Comparison of ENCODE assay signal across 8 cellular contexts in genomic region chr6:117449549-117450439, GRCh38. TPM values are rescaled to one million over a fixed set of nuclear protein-coding genes. Genes with fewer than 3 reads are reported as not detected.
DNase-seq lines count a peak whose midpoint lies in the region; ATAC-seq and TF ChIP-seq lines count a peak whose summit lies in the region.

No MANE protein-coding gene starts in this region.

- H3K9me3 ChIP-seq in OCI-LY1 (ENCODE audit: low read length), result no peaks in the 10 kb centered on the region

- H3K27me3 Mint-ChIP-seq in osteocyte (ENCODE audit: unreplicated experiment), result no peaks in the 10 kb centered on the region

- H3K9ac ChIP-seq in OCI-LY1 (ENCODE audit: low read length), result no peak overlapping the region

- H3K27me3 ChIP-seq in HL-60 (ENCODE audit: insufficient read depth, poor library complexity, severe bottlenecking) (peaks cover 4% of the 10 kb centered on the region), OCI-LY1 (ENCODE audit: insufficient read depth, low read length) (no peaks in the 10 kb centered on the region)

- no peak for ATAC-seq in HG03439 (IDR thresholded peaks at IDR 0.05; ENCODE audit: unreplicated experiment)

- no peaks in the 10 kb centered on the region for H3K79me2 ChIP-seq in OCI-LY1 (ENCODE audit: insufficient read depth, low read length)

- no peaks in the 10 kb centered on the region for H3K36me3 Mint-ChIP-seq in osteocyte (ENCODE audit: unreplicated experiment)

- no peaks in the 10 kb centered on the region for H3K36me3 ChIP-seq in OCI-LY1 (ENCODE audit: insufficient read depth, low read length)

- H3K4me3 ChIP-seq in HL-60 (replicated peaks; ENCODE audit: insufficient read depth, low read length) (no peak overlapping the region), OCI-LY1 (ENCODE audit: low read depth, low read length, poor library complexity, severe bottlenecking) (no peak overlapping the region)

- H4K20me1 ChIP-seq in OCI-LY1 (ENCODE audit: insufficient read depth, low read length), result no peaks in the 10 kb centered on the region

- no peaks in the 10 kb centered on the region for H3F3A ChIP-seq in OCI-LY1 (ENCODE audit: insufficient read depth, low read length)

- H2AFZ ChIP-seq in OCI-LY1 (ENCODE audit: low read length), result no peak overlapping the region

- no peak overlapping the region for H3K27ac ChIP-seq in HL-60 (replicated peaks)
- no peak overlapping the region for H3K27ac ChIP-seq in OCI-LY1 (ENCODE audit: low read depth, low read length, poor library complexity, severe bottlenecking)

- H3K9me2 ChIP-seq in OCI-LY1 (ENCODE audit: low read depth, low read length), result no peaks in the 10 kb centered on the region

- no peaks in the 10 kb centered on the region for H3K9me3 Mint-ChIP-seq in osteocyte (ENCODE audit: unreplicated experiment)

- no peaks in the 10 kb centered on the region for H3K4me1 ChIP-seq in OCI-LY1 (ENCODE audit: insufficient read depth, low read length, severe bottlenecking)

- TF ChIP-seq CTCF in HL-60 (IDR thresholded peaks at IDR 0.05; ENCODE audit: insufficient read depth, low read length) (peak; percentile 4), OCI-LY1 (IDR thresholded peaks at IDR 0.05; ENCODE audit: low read length) (peak; percentile 80), osteocyte (IDR thresholded peaks at IDR 0.05) (peak; percentile 86)

- H3K27ac Mint-ChIP-seq in osteocyte (ENCODE audit: unreplicated experiment), result peak overlapping the region; percentile 75

- DNase-seq in DMS153 (lab: John Stamatoyannopoulos, UW) (peak; percentile 20), HL-60 (ENCODE audit: low read depth in 1 of 2, low spot score in 1 of 2) (peak in 1 of 2 experiments; percentile 40), fibroblast of gingiva (ENCODE audit: low read depth) (peak; percentile 65), osteocyte (ENCODE audit: extremely low spot score, unreplicated experiment) (no peak), ureter (ENCODE audit: low spot score) (peak; percentile 53)
- DNase-seq in activated CD8-positive, alpha-beta memory T cell treated with anti-CD3 and anti-CD28 coated beads, Interleukin-2, amount 50 U/mL, for 48 hours, result peak; percentile 59

- H3K4me3 Mint-ChIP-seq in osteocyte (ENCODE audit: unreplicated experiment), result peak overlapping the region; percentile 47

- H3K4me1 Mint-ChIP-seq in osteocyte (ENCODE audit: unreplicated experiment), result peaks cover 36% of the 10 kb centered on the region

- H3K4me2 ChIP-seq in OCI-LY1 (ENCODE audit: low read length), result no peak overlapping the region

RNA-seq across cellular contexts. Expression of gene ROS1, which starts 24.1 kb away (rescaled TPM):
- total RNA-seq in osteocyte, result not detected in 2 replicates
- total RNA-seq in ureter, result 0.05 TPM

RNA-seq across cellular contexts. Expression of gene DCBLD1, which starts 32.7 kb away (rescaled TPM):
- total RNA-seq in osteocyte (12.2 and 14.9 TPM in 2 replicates), ureter (18.4 TPM)

Comparison
In these comparisons a context has a peak if more than half of its experiments do, and no peak if none do; other contexts are left out.
1. CTCF ChIP-seq: peak in every context shown above with its lines; median percentile 86 in osteocyte; 80 in OCI-LY1; 4 in HL-60.